Comparison of ENCODE assay signal across 25 cellular contexts in the genomic region with DNA sequence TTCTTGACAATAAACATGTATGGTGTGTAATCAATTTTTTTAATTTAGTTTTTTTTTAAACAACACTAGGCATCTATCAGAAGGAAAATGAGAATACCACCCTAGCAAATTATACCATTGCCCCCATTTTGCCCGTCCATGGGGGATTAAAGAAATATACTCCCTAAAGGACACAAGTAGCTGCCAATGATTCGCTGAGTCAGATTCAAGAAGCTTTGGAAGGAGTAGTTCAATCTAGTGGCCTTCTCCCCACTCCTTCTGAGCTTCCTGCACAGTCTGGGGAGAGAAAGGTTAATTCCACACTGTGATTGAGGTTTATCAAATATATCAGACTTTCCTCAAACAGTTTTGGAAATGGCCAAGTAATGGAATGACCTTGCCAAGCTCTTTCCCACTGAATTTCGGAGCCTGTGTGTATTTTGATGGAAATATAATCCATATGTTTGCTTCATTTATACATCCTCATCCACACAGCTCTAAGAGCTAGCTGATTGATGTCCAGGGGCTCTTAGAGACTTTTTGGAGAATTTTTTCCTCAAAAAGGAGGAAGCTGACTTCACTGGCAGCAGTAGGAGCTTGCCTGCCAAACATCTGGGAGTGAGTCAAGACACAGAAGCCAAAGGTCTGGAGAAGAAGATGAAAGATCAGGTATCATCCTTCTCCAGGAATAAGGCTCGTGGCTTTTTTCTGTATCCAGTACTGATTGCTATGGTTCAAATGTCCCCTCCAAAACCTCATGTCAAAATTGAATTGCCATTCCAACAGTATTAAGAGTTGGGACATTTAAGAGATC.
"Had no signal": no experiment of that assay in that cellular context is flagged by ENCODE, and none has a peak within 500 bp of the region (broad histone marks: within the 10 kb centered on the region; RNA-seq: fewer than 3 reads in every experiment).

No MANE protein-coding gene starts in this region.

- DNase-seq: colonic mucosa; effector CD8-positive, alpha-beta T cell; endodermal cell; foreskin melanocyte; glutamatergic neuron; heart right ventricle; hippocampal formation; left cardiac atrium; left lung; mesendoderm; midbrain; naive thymus-derived CD4-positive, alpha-beta T cell; nephron progenitor cell; nucleus accumbens; stimulated activated CD4-positive, alpha-beta T cell treated with anti-CD3 and anti-CD28 coated beads, Interleukin-12 subunit alpha, Interleukin-12 subunit beta, amount 100 ng/mL, for 4 hours; stimulated activated CD4-positive, alpha-beta T cell treated with anti-CD3 and anti-CD28 coated beads, Interleukin-1b, Interleukin-23, amount 100 ng/mL, for 48 hours; stimulated activated CD4-positive, alpha-beta T cell treated with anti-CD3 and anti-CD28 coated beads, Interleukin-4, amount 100 ng/mL, for 24 hours; stimulated activated naive CD8-positive, alpha-beta T cell treated with anti-CD3 and anti-CD28 coated beads, Interleukin-15, Interleukin-2, amounts not matched to agents 100 U/mL and 50 U/mL, for 24 hours; substantia nigra; upper lobe of left lung had no signal

- H3K36me3 ChIP-seq: colonic mucosa, heart right ventricle, left lung, prostate gland, right atrium auricular region, thoracic aorta, tibial nerve, upper lobe of left lung had no signal

- H3K27me3 ChIP-seq: colonic mucosa, heart right ventricle, left lung, right atrium auricular region, tibial nerve, upper lobe of left lung had no signal

- H3K9me3 ChIP-seq: colonic mucosa, heart right ventricle, left lung, prostate gland, right atrium auricular region, thoracic aorta, tibial nerve, upper lobe of left lung had no signal

- H3K4me3 ChIP-seq: colonic mucosa, heart right ventricle, left lung, prostate gland, right atrium auricular region, smooth muscle cell, thoracic aorta, tibial nerve, upper lobe of left lung had no signal

- H3K4me1 ChIP-seq: colonic mucosa had no signal
